Comparison of ENCODE assay signal across 8 cellular contexts in the genomic region with DNA sequence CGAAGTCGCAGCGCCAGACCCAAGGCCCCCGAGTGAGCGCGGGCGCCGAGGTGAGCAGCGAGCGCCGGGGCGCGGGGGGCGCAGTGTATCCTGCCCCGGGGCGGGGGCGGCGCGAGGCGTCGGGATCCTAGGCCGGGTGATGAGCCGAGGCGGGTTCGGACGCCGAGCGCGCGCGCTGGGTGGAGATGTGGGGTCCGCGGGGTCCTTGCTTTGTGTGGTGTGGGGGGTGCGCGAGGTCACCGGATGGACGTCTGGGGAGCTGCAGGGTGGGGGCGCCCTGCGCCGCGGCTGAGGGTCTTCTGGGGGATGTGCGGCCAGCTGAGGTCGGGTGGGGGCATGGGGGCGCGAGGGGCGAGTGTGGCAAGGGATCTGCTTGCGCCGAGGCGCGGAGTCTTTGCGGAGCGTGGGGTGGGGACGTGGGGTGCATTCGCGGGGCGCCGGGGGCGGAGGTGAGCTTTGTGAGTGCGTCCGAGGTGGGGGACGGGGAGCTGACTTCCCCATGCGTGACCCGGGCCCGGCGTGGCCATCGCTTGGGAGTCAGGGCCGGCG. TPM values are rescaled to one million over a fixed set of nuclear protein-coding genes. Genes with fewer than 3 reads are reported as not detected.
DNase-seq lines count a peak whose midpoint lies in the region; TF ChIP-seq lines count a peak whose summit lies in the region.

No MANE protein-coding gene starts in this region.

- H3K79me2 ChIP-seq in SU-DHL-6 (ENCODE audit: insufficient read depth, low read length) = no peaks in the 10 kb centered on the region

- no peaks in the 10 kb centered on the region for H4K20me1 ChIP-seq in SU-DHL-6 (ENCODE audit: low read depth, low read length)

- H3K27me3 Mint-ChIP-seq in HFFc6 (ENCODE audit: insufficient read depth) = peaks cover 4% of the 10 kb centered on the region

- H3K9me3 Mint-ChIP-seq in HFFc6 = no peaks in the 10 kb centered on the region

- peak overlapping the region; percentile 89 for H3K27ac Mint-ChIP-seq in HFFc6

- no peaks in the 10 kb centered on the region for H3K27me3 ChIP-seq in SU-DHL-6 (ENCODE audit: low read length)

- DNase-seq in HFFc6 (no peak), cardiac fibroblast (ENCODE audit: low read depth in 2 of 2) (peak in 1 of 2 donors; percentile 28), left kidney (ENCODE audit: low read depth, low spot score) (peak; percentile 79), GOT3 (lab: John Stamatoyannopoulos, UW) (no peak), MV-4-11 (lab: John Stamatoyannopoulos, UW) (no peak)
- peak; percentile 63 for DNase-seq in stimulated activated CD8-positive, alpha-beta memory T cell treated with anti-CD3 and anti-CD28 coated beads, Interleukin-4, amount 100 ng/mL, for 48 hours

- H3K4me1 Mint-ChIP-seq in HFFc6 (ENCODE audit: low read depth) = peaks cover 43% of the 10 kb centered on the region

- H3F3A ChIP-seq in SU-DHL-6 (ENCODE audit: insufficient read depth) = peaks cover 7% of the 10 kb centered on the region

- H3K9me2 ChIP-seq in SU-DHL-6 (replicated peaks; ENCODE audit: insufficient read depth, low read length) = no peaks in the 10 kb centered on the region

- peak overlapping the region; percentile 52 for H3K4me3 ChIP-seq in SU-DHL-6 (ENCODE audit: insufficient read depth, low read length, poor library complexity, severe bottlenecking)
- H3K4me3 ChIP-seq in cardiac fibroblast (replicated peaks in 1 of 2; ENCODE audit: low read depth in 2 of 2, low read length in 2 of 2) = peak overlapping the region; percentile 73 to 79

- H3K4me3 Mint-ChIP-seq in HFFc6 = peak overlapping the region; percentile 93

- H3K9ac ChIP-seq in SU-DHL-6 (ENCODE audit: low read length) = peak overlapping the region; percentile 47; the same call in 1 of the 2 replicates

- no peak overlapping the region for H2AFZ ChIP-seq in SU-DHL-6 (ENCODE audit: low read depth, low read length, severe bottlenecking)

- no peaks in the 10 kb centered on the region for H3K36me3 Mint-ChIP-seq in HFFc6 (ENCODE audit: low read depth)

- no peak overlapping the region for H3K27ac ChIP-seq in SU-DHL-6 (ENCODE audit: low read depth, low read length)

- H3K9me3 ChIP-seq in SU-DHL-6 (ENCODE audit: insufficient read depth, low read length) = no peaks in the 10 kb centered on the region

- H3K4me2 ChIP-seq in SU-DHL-6 (ENCODE audit: low read depth, low read length, poor library complexity, severe bottlenecking) = peak overlapping the region; percentile 51

- TF ChIP-seq CTCF in GM12874 (IDR thresholded peaks at IDR 0.05; ENCODE audit: insufficient read depth, low read depth, low read length) (peak; percentile 28; the same call in 1 of the 2 replicates), HFFc6 (IDR thresholded peaks at IDR 0.05) (peak; percentile 26; the same call in 1 of the 2 replicates), SU-DHL-6 (IDR thresholded peaks at IDR 0.05; ENCODE audit: insufficient read depth, low read length, poor library complexity, severe bottlenecking) (no peak), cardiac fibroblast (IDR thresholded peaks at IDR 0.05; ENCODE audit: low read depth, low read length) (no peak)

- H3K36me3 ChIP-seq in SU-DHL-6 (ENCODE audit: low read length) = no peaks in the 10 kb centered on the region

RNA-seq across cellular contexts. Expression of a gene that starts 0.6 kb away (rescaled TPM):
- 10 to 100 TPM; 26.9 to 29.3 (median 29.0) TPM for total RNA-seq in HFFc6 (2021; fragmentation: NEBNext Ultra II Directional; extraction: Animal tissue kit (Norgen Biotek cat#: 25700))

Comparison
In these comparisons a context has a peak if more than half of its experiments do, and no peak if none do; other contexts are left out.
1. CTCF ChIP-seq: peak in GM12874 (single experiment) and HFFc6 (single experiment); none in SU-DHL-6 (single experiment) and cardiac fibroblast (single experiment).
2. DNase-seq: peak in left kidney (single experiment) and stimulated activated CD8-positive, alpha-beta memory T cell treated with anti-CD3 and anti-CD28 coated beads, Interleukin-4, amount 100 ng/mL, for 48 hours (single experiment); none in HFFc6 (single experiment), GOT3 (single experiment) and MV-4-11 (single experiment).